In the genomic region with DNA sequence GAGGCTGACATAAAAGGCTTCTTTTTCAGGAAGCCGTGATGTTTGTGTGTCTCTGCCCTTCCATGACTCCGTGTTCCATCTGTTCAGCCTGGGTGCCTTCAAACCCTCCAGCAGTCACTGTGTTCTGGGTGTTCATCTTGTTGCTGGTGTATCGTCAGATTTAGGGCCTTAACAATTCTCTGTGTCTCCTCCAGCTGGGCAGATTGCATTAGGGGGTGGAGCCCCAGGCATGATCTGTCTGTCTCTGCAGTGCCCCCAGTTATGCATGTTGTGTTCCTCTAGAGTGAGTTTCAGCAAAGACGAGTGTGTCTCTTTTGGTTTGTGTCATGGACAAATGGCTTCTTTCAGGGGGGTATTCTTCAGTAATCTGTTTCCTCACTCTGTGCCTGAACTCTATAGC, we compare ENCODE assay signal across 17 cellular contexts.
DNase-seq lines count a peak whose midpoint lies in the region; ATAC-seq and TF ChIP-seq lines count a peak whose summit lies in the region.
"Had no signal": no experiment of that assay in that cellular context is flagged by ENCODE, and none has a peak within 500 bp of the region (broad histone marks: within the 10 kb centered on the region; RNA-seq: fewer than 3 reads in every experiment).

No MANE protein-coding gene starts in this region.

- intact Hi-C loops in PC-9 (cut with micrococcal nuclease; ENCODE audit: unreplicated experiment) = no loop called here

- H3K27me3 ChIP-seq in PC-9 (ENCODE audit: insufficient read depth, low read depth) = no peaks in the 10 kb centered on the region
- H3K27me3 ChIP-seq: hepatocyte, tibial nerve had no signal

- no peaks in the 10 kb centered on the region for H3K9me2 ChIP-seq in PC-9 (ENCODE audit: insufficient read depth)

- no TSS peak for BruUV-seq in PC-9 (replicated peaks; lab: Mats Ljungman, UMichigan)

- TF ChIP-seq CTCF in PC-9 (conservative IDR thresholded peaks at IDR 0.05) = no peak

- H3K4me3 Mint-ChIP-seq in activated T-cell treated with anti-CD3 and anti-CD28 coated beads, Interleukin-2, amount 50 U/mL, for 72 hours = no peak overlapping the region
- H3K4me3 Mint-ChIP-seq: IgD-negative memory B cell; T-helper 1 cell treated with Interleukin-12 subunit alpha and Interleukin-12 subunit beta and Interleukin-4 antibody, amounts not matched to agents 30 μg/mL and 1 μg/mL, for 36 hours had no signal

- H3K4me1 Mint-ChIP-seq in activated T-cell treated with anti-CD3 and anti-CD28 coated beads, Interleukin-2, amount 50 U/mL, for 72 hours (ENCODE audit: low read depth) = no peaks in the 10 kb centered on the region
- H3K4me1 Mint-ChIP-seq: IgD-negative memory B cell had no signal

- H3K36me3 Mint-ChIP-seq in activated T-cell treated with anti-CD3 and anti-CD28 coated beads, Interleukin-2, amount 50 U/mL, for 72 hours (ENCODE audit: insufficient read depth in 2 of 2) = no peaks in the 10 kb centered on the region
- H3K36me3 Mint-ChIP-seq: IgD-negative memory B cell had no signal

- H3K36me3 ChIP-seq in PC-9 (ENCODE audit: low read depth) = no peaks in the 10 kb centered on the region
- H3K36me3 ChIP-seq: HAP-1, tibial nerve had no signal

- no peaks in the 10 kb centered on the region for H4K20me1 ChIP-seq in PC-9 (ENCODE audit: insufficient read depth)

- peak overlapping the region; percentile 8; the same call in 1 of the 2 replicates for H3K27ac ChIP-seq in PC-9
- H3K27ac ChIP-seq: A549, hepatocyte, tibial nerve had no signal

- H3K9me3 ChIP-seq in PC-9 (ENCODE audit: insufficient read depth, low read depth) = no peaks in the 10 kb centered on the region; the same call in 1 of the 2 replicates
- H3K9me3 ChIP-seq: A549, HAP-1, tibial nerve had no signal

- H3F3A ChIP-seq in PC-9 (ENCODE audit: insufficient read depth, low read depth) = peaks cover 10% of the 10 kb centered on the region; the same call in 1 of the 2 replicates

- no peak overlapping the region for H3K27ac Mint-ChIP-seq in activated T-cell treated with anti-CD3 and anti-CD28 coated beads, Interleukin-2, amount 50 U/mL, for 72 hours
- H3K27ac Mint-ChIP-seq: IgD-negative memory B cell; T-helper 1 cell treated with Interleukin-12 subunit alpha and Interleukin-12 subunit beta and Interleukin-4 antibody, amounts not matched to agents 30 μg/mL and 1 μg/mL, for 36 hours had no signal

- DNase-seq in NCI-H82 (lab: John Stamatoyannopoulos, UW) = peak; percentile 5
- no peak for DNase-seq in NCI-H82 treated with DMSO at 0.1 percent for 48 hours (lab: John Stamatoyannopoulos, UW; ENCODE audit: unreplicated experiment)
- DNase-seq in PC-9 = no peak
- peak; percentile 78 for DNase-seq in foreskin melanocyte
- no peak for DNase-seq in activated CD4-positive, alpha-beta T cell treated with anti-CD3 and anti-CD28 coated beads, Interleukin-2, amount 50 U/mL, for 1 hour
- DNase-seq in activated T-cell treated with anti-CD3 and anti-CD28 coated beads, Interleukin-2, amount 50 U/mL, for 72 hours = no peak
- no peak for DNase-seq in inferior parietal cortex (ENCODE audit: extremely low spot score)
- DNase-seq: activated CD4-positive, alpha-beta T cell treated with anti-CD3 and anti-CD28 coated beads, Interleukin-2, amount 50 U/mL, for 48 hours; activated gamma-delta T cell treated with Interleukin-2 at 50 U/mL for 16 hours; NCI-H2081 treated with DMSO at 0.1 percent for 48 hours had no signal

- H3K79me2 ChIP-seq in PC-9 (ENCODE audit: low read depth) = no peaks in the 10 kb centered on the region
- H3K79me2 ChIP-seq: hepatocyte had no signal

- peaks cover 16% of the 10 kb centered on the region for H3K4me1 ChIP-seq in PC-9 (replicated peaks; ENCODE audit: insufficient read depth)
- H3K4me1 ChIP-seq: A549, HAP-1, tibial nerve had no signal

- no peaks in the 10 kb centered on the region for H3K27me3 Mint-ChIP-seq in activated T-cell treated with anti-CD3 and anti-CD28 coated beads, Interleukin-2, amount 50 U/mL, for 72 hours (ENCODE audit: low read depth)
- H3K27me3 Mint-ChIP-seq: IgD-negative memory B cell had no signal

- no peak overlapping the region for H2AFZ ChIP-seq in PC-9
- H2AFZ ChIP-seq: hepatocyte had no signal

- H3K4me3 ChIP-seq in PC-9 = no peak overlapping the region
- H3K4me3 ChIP-seq: A549, HAP-1, hepatocyte, tibial nerve had no signal

- no peaks in the 10 kb centered on the region for H3K9me3 Mint-ChIP-seq in activated T-cell treated with anti-CD3 and anti-CD28 coated beads, Interleukin-2, amount 50 U/mL, for 72 hours
- H3K9me3 Mint-ChIP-seq: IgD-negative memory B cell; T-helper 1 cell treated with Interleukin-12 subunit alpha and Interleukin-12 subunit beta and Interleukin-4 antibody, amounts not matched to agents 30 μg/mL and 1 μg/mL, for 36 hours had no signal

- CTCF ChIA-PET in PC-9 (lab: Charles Lee) = no interaction called here

- no peak for ATAC-seq in HG03097 (IDR thresholded peaks at IDR 0.05; ENCODE audit: low FRiP score, unreplicated experiment)
- no peak for ATAC-seq in activated T-cell treated with anti-CD3 and anti-CD28 coated beads, Interleukin-2, amount 50 U/mL, for 72 hours (replicated peaks in 1 of 2)
- ATAC-seq: A549 had no signal

- POLR2A ChIA-PET in PC-9 (lab: Charles Lee; ENCODE audit: unreplicated experiment) = no interaction called here

- H3K4me2 ChIP-seq in PC-9 = peak overlapping the region; percentile 23
- H3K4me2 ChIP-seq: A549, hepatocyte had no signal

Comparison
In these comparisons a context has a peak if more than half of its experiments do, and no peak if none do; other contexts are left out.
1. DNase-seq: peak in NCI-H82 (single experiment) and foreskin melanocyte (single experiment); none in NCI-H82 treated with DMSO at 0.1 percent for 48 hours (single experiment), PC-9 (0 of 2), activated CD4-positive, alpha-beta T cell treated with anti-CD3 and anti-CD28 coated beads, Interleukin-2, amount 50 U/mL, for 1 hour (single experiment), activated T-cell treated with anti-CD3 and anti-CD28 coated beads, Interleukin-2, amount 50 U/mL, for 72 hours (0 of 2) and inferior parietal cortex (single experiment).